Comparison of ENCODE assay signal across 16 cellular contexts in genomic region chr19:1843646-1844394, GRCh38. TPM values are rescaled to one million over a fixed set of nuclear protein-coding genes. Genes with fewer than 3 reads are reported as not detected.
DNase-seq lines count a peak whose midpoint lies in the region; ATAC-seq, FAIRE-seq and TF ChIP-seq lines count a peak whose summit lies in the region.
"Had no signal": no experiment of that assay in that cellular context is flagged by ENCODE, and none has a peak within 500 bp of the region (broad histone marks: within the 10 kb centered on the region; RNA-seq: fewer than 3 reads in every experiment).

No MANE protein-coding gene starts in this region.

- H3K27me3 ChIP-seq in bronchial epithelial cell (ENCODE audit: control insufficient read depth, insufficient read depth, low read length) (no peaks in the 10 kb centered on the region), lower lobe of right lung (ENCODE audit: low read depth) (no peaks in the 10 kb centered on the region)
- H3K27me3 ChIP-seq: Peyer's patch had no signal

- CTCF ChIA-PET in HEK293T (lab: Yijun Ruan, JAX) = interaction anchor here (0.6 to 1.5 kb wide), 2 partner anchors 18 to 67 kb away, joined by 5 read pairs; no protein-coding TSS in a partner anchor

- ATAC-seq in lower lobe of right lung (no peak), GM18870 (IDR thresholded peaks at IDR 0.05; ENCODE audit: unreplicated experiment) (no peak), GM21367 (IDR thresholded peaks at IDR 0.05; ENCODE audit: unreplicated experiment) (no peak)
- ATAC-seq: stimulated activated naive CD8-positive, alpha-beta T cell treated with anti-CD3 and anti-CD28 coated beads, Interleukin-15, amount 100 ng/mL, for 72 hours had no signal

- TF ChIP-seq CTCF in bronchial epithelial cell (IDR thresholded peaks at IDR 0.05; ENCODE audit: insufficient read depth, low read length, severe bottlenecking) = peak; percentile 18
- TF ChIP-seq CTCF in lower lobe of right lung (IDR thresholded peaks at IDR 0.05) = peak; percentile 8

- no peak for FAIRE-seq in bronchial epithelial cell (lab: Jason Lieb, UNC)

- H3K9me3 ChIP-seq in lower lobe of right lung = no peaks in the 10 kb centered on the region
- H3K9me3 ChIP-seq: Peyer's patch had no signal

- peak; percentile 70 for DNase-seq in 8988T
- peak; percentile 31 for DNase-seq in HEK293T (ENCODE audit: extremely low spot score)
- no peak for DNase-seq in bronchial epithelial cell (ENCODE audit: low read depth)
- no peak for DNase-seq in lower lobe of right lung
- no peak for DNase-seq in activated CD4-positive, CD25-positive, alpha-beta regulatory T cell (lab: John Stamatoyannopoulos, UW)
- no peak for DNase-seq in posterior vena cava (ENCODE audit: low spot score)
- DNase-seq: ACHN; Calu3; GOT3; KBM-7; NCI-H1436 treated with DMSO at 0.1 percent for 48 hours; NCI-H510A treated with DMSO at 0.1 percent for 48 hours; Peyer's patch; stimulated activated naive CD8-positive, alpha-beta T cell treated with anti-CD3 and anti-CD28 coated beads, Interleukin-15, amount 100 ng/mL, for 72 hours had no signal

- POLR2A ChIA-PET in HEK293T (lab: Yijun Ruan, JAX) = no interaction called here

- H3K27ac ChIP-seq in lower lobe of right lung = peak overlapping the region; percentile 11
- H3K27ac ChIP-seq: Peyer's patch had no signal

- intact Hi-C loops in lower lobe of right lung (cut with DNase I) = no loop called here
- intact Hi-C loops in posterior vena cava (cut with DNase I) = no loop called here

- H3K4me3 ChIP-seq in bronchial epithelial cell (ENCODE audit: low read depth, low read length) = no peak overlapping the region
- no peak overlapping the region for H3K4me3 ChIP-seq in lower lobe of right lung
- H3K4me3 ChIP-seq: Peyer's patch had no signal

- peaks cover 84% of the 10 kb centered on the region for H3K4me1 ChIP-seq in lower lobe of right lung

- H3K36me3 ChIP-seq in bronchial epithelial cell (ENCODE audit: control insufficient read depth, insufficient read depth, low read length) = peaks cover 17% of the 10 kb centered on the region
- H3K36me3 ChIP-seq in lower lobe of right lung = peaks cover 24% of the 10 kb centered on the region
- H3K36me3 ChIP-seq: Peyer's patch had no signal

TF ChIP-seq in HEK293T, 16 proteins besides CTCF, POLR2A, EP300 and RAD21:
- TF ChIP-seq SP1 (IDR thresholded peaks at IDR 0.05) (no peak), ZNF384 (IDR thresholded peaks at IDR 0.05) (no peak), FOXK2 (IDR thresholded peaks at IDR 0.05) (no peak), FOXA1 (IDR thresholded peaks at IDR 0.05) (no peak), PKNOX1 (IDR thresholded peaks at IDR 0.05) (no peak), FOXM1 (IDR thresholded peaks at IDR 0.05; ENCODE audit: borderline replicate concordance) (no peak), TARDBP (IDR thresholded peaks at IDR 0.05) (no peak), NFRKB (IDR thresholded peaks at IDR 0.05) (no peak), LEF1 (IDR thresholded peaks at IDR 0.05; ENCODE audit: borderline replicate concordance) (no peak), L3MBTL2 (conservative IDR thresholded peaks at IDR 0.05) (no peak), CTBP1 (IDR thresholded peaks at IDR 0.05; ENCODE audit: borderline replicate concordance) (no peak), HDGF (IDR thresholded peaks at IDR 0.05; ENCODE audit: borderline replicate concordance) (no peak), BHLHE40 (IDR thresholded peaks at IDR 0.05; ENCODE audit: borderline replicate concordance) (no peak), SUZ12 (IDR thresholded peaks at IDR 0.05) (no peak), ELF4 (IDR thresholded peaks at IDR 0.05) (no peak)

RNA-seq across cellular contexts. Expression of gene REXO1, which starts 4.5 kb away (rescaled TPM):
- 2.4 and 3.8 TPM in 2 replicates for total RNA-seq in bronchial epithelial cell
- total RNA-seq in lower lobe of right lung = 29.1 TPM
- total RNA-seq in posterior vena cava = 10 to 100 TPM; 22.8 to 27.4 TPM

RNA-seq across cellular contexts. Expression of gene KLF16, which starts 19.6 kb away (rescaled TPM):
- total RNA-seq in bronchial epithelial cell = 5.3 and 6.4 TPM in 2 replicates
- total RNA-seq in lower lobe of right lung = 22.2 TPM
- total RNA-seq in posterior vena cava = 10 to 100 TPM in 1 of 2 donors, 1 to 10 TPM in 1; 9.4 to 16.2 TPM

RNA-seq across cellular contexts. Expression of gene ATP8B3, which starts 31.7 kb away (rescaled TPM):
- total RNA-seq in bronchial epithelial cell = 0.26 and 1.4 TPM in 2 replicates
- total RNA-seq in lower lobe of right lung = 2.1 TPM
- total RNA-seq in posterior vena cava = 1 to 10 TPM; 1.1 to 2.0 TPM

RNA-seq across cellular contexts. Expression of gene ABHD17A, which starts 41.5 kb away (rescaled TPM):
- total RNA-seq in bronchial epithelial cell (48.4 and 71.0 TPM in 2 replicates), lower lobe of right lung (76.4 TPM), posterior vena cava (10 to 100 TPM; 49.9 to 51.4 TPM)

Comparison
In these comparisons a context has a peak if more than half of its experiments do, and no peak if none do; other contexts are left out.
1. DNase-seq: peak in 8988T (single experiment) and HEK293T (single experiment); none in bronchial epithelial cell (single experiment), lower lobe of right lung (single experiment), activated CD4-positive, CD25-positive, alpha-beta regulatory T cell (0 of 4) and posterior vena cava (single experiment).